22 cellular contexts compared by ENCODE assay signal in the genomic region with DNA sequence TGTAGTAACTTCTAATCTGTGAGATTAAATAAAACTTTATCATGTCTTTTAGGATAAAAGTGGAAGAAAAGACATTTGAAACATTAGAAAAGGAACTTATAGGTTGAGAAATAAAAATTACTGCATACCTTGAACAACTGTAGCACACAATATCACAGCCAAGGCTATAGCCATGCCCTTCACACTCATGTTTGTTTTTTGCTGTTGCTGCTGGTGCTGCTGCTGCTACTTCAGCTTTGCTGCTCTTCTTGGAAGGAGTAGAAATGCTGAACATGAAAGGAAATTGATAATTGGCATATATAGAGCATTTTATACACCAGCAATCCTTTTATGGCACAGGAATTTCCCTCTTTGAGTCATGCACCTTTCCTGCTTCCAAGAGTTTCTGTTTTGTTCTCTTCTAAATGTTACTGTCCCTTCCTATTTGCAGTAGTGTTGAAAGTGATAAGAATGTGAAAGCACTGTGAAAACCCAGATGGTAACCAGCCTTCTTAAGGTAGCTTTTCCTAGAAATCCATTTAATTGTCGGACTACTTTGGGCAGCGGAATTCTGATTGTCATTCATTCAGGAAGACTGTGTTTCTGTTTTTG. TPM values are rescaled to one million over a fixed set of nuclear protein-coding genes. Genes with fewer than 3 reads are reported as not detected.
A peak's percentile ranks its signal among the peaks of the same experiment; 100 is the strongest.
DNase-seq lines count a peak whose midpoint lies in the region; FAIRE-seq and TF ChIP-seq lines count a peak whose summit lies in the region.
"Had no signal": no experiment of that assay in that cellular context is flagged by ENCODE, and none has a peak within 500 bp of the region (broad histone marks: within the 10 kb centered on the region; RNA-seq: fewer than 3 reads in every experiment).

A gene (minus strand): TSS at position 272 of the 591 bp plus-strand sequence. CDS start 83 bp downstream, at position 189.

- DNase-seq in DMS 273 (lab: John Stamatoyannopoulos, UW; ENCODE audit: unreplicated experiment) (peak; percentile 43), DMS 273 treated with DMSO at 0.1 percent for 48 hours (lab: John Stamatoyannopoulos, UW) (no peak), NCI-H82 treated with DMSO at 0.1 percent for 48 hours (lab: John Stamatoyannopoulos, UW; ENCODE audit: unreplicated experiment) (peak; percentile 35), H1 (ENCODE audit: low read depth in 1 of 2, low spot score in 2 of 2) (no peak), trophoblast cell (no peak), islet precursor cell (no peak), NCI-H128 (lab: John Stamatoyannopoulos, UW; ENCODE audit: unreplicated experiment) (no peak), prostate gland (ENCODE audit: low spot score) (no peak)
- DNase-seq: activated CD4-positive, alpha-beta T cell treated with anti-CD3 and anti-CD28 coated beads, Interleukin-2, amount 50 U/mL, for 48 hours; activated effector memory CD4-positive, alpha-beta T cell treated with Interleukin-2 at 50 U/mL for 16 hours; BE2C; COR-L47; dorsolateral prefrontal cortex; MG63; midbrain; NCI-H2171 treated with DMSO at 0.1 percent for 48 hours; stimulated activated CD4-positive, alpha-beta T cell treated with anti-CD3 and anti-CD28 coated beads, Interleukin-4, amount 100 ng/mL, for 24 hours; stomach; upper lobe of left lung had no signal

- H4K91ac ChIP-seq in H1 (replicated peaks; ENCODE audit: insufficient read length, low read length) = peak within 1 kb of the TSS; percentile 30
- H4K91ac ChIP-seq in trophoblast cell (ENCODE audit: low read depth, low read length) = no peak within 1 kb of the TSS

- H4K20me1 ChIP-seq in H1 (replicated peaks in 1 of 2; ENCODE audit: control insufficient read depth in 1 of 2, insufficient read depth in 2 of 2, low read length in 2 of 2) = no peaks in the 10 kb centered on the region

- intact Hi-C loops in prostate gland (cut with DNase I) = no loop called here

- CTCF ChIA-PET in H1 (lab: Charles Lee; ENCODE audit: partially characterized antibody) = interaction anchor here (0.6 to 1.5 kb wide), 4 partner anchors 12 to 1829 kb away, joined by 3 to 4 read pairs (median 3); no protein-coding TSS in a partner anchor

- H3K9me3 ChIP-seq in H1 (ENCODE audit: insufficient read depth in 2 of 2, low read depth in 1 of 2, low read length in 1 of 2) (no peaks in the 10 kb centered on the region), trophoblast cell (ENCODE audit: insufficient read depth, low read depth, low read length) (no peaks in the 10 kb centered on the region), prostate gland (no peaks in the 10 kb centered on the region)
- H3K9me3 ChIP-seq: BE2C, MG63, stomach, upper lobe of left lung had no signal

- H3K23ac ChIP-seq in H1 (ENCODE audit: insufficient read length) = no peak within 1 kb of the TSS
- H3K23ac ChIP-seq in trophoblast cell (ENCODE audit: low read length) = peak within 1 kb of the TSS; percentile 44

- H3K79me2 ChIP-seq in H1 (ENCODE audit: control insufficient read depth in 1 of 2, insufficient read depth in 2 of 2, low read length in 2 of 2) (no peaks in the 10 kb centered on the region), trophoblast cell (ENCODE audit: control insufficient read depth, insufficient read depth, low read length, poor library complexity) (no peaks in the 10 kb centered on the region)

- H2BK20ac ChIP-seq in H1 (ENCODE audit: low read length) = no peak within 1 kb of the TSS

- H3K56ac ChIP-seq in H1 (replicated peaks; ENCODE audit: insufficient read length, low read depth, low read length) = no peak within 1 kb of the TSS

- 96% methylated on average over 2 of the region's 2 CpGs; no CpG with 5 or more reads in 1 of the 2 experiments for WGBS in H1 (ENCODE audit: extremely low coverage in 1 of 2, insufficient coverage in 1 of 2, insufficient read length in 1 of 2, insufficient replicate concordance in 2 of 2, low coverage in 1 of 2, low lambda C conversion rate in 2 of 2, missing lambda C conversion rate in 1 of 2), 2 experiments
- no CpG with 5 or more reads among the region's 2 CpGs for WGBS in trophoblast cell (ENCODE audit: extremely low coverage, insufficient coverage, insufficient read length)
- WGBS in prostate gland = 85% methylated on average over 2 of the region's 2 CpGs

- no peak within 1 kb of the TSS for H3K27ac ChIP-seq in H1 (ENCODE audit: low read depth, low read length)
- no peak within 1 kb of the TSS for H3K27ac ChIP-seq in trophoblast cell (ENCODE audit: low read depth, low read length)
- no peak within 1 kb of the TSS for H3K27ac ChIP-seq in prostate gland
- H3K27ac ChIP-seq: 22Rv1, dorsolateral prefrontal cortex, stomach, upper lobe of left lung had no signal

- TF ChIP-seq POLR2A in H1 (IDR thresholded peaks at IDR 0.05; ENCODE audit: control extremely low read depth in 1 of 2, low read depth in 2 of 2, low read length in 2 of 2) (no peak), prostate gland (IDR thresholded peaks at IDR 0.05) (no peak)

- H2BK15ac ChIP-seq in H1 (ENCODE audit: low read length) = no peak within 1 kb of the TSS

- H3K27me3 ChIP-seq in H1 (replicated peaks in 1 of 4; ENCODE audit: control insufficient read depth in 3 of 4, extremely low read depth in 1 of 4, insufficient read depth in 3 of 4, low read length in 3 of 4) = no peaks in the 10 kb centered on the region
- no peaks in the 10 kb centered on the region for H3K27me3 ChIP-seq in trophoblast cell (ENCODE audit: insufficient read depth, low read length)
- no peaks in the 10 kb centered on the region for H3K27me3 ChIP-seq in prostate gland (replicated peaks; ENCODE audit: insufficient read depth)
- H3K27me3 ChIP-seq: MG63, stomach, upper lobe of left lung had no signal

- H2BK120ac ChIP-seq in H1 (replicated peaks; ENCODE audit: low read depth, low read length) (no peak within 1 kb of the TSS), trophoblast cell (ENCODE audit: insufficient read depth, low read length, poor library complexity) (no peak within 1 kb of the TSS)

- POLR2A ChIA-PET in H1 (lab: Charles Lee; ENCODE audit: partially characterized antibody) = interaction anchor here (1.2 kb wide), 1 partner anchor 11 kb away, joined by 3 read pairs; no protein-coding TSS in a partner anchor

- H3K79me1 ChIP-seq in H1 (ENCODE audit: low read depth, low read length) (no peaks in the 10 kb centered on the region), trophoblast cell (ENCODE audit: low read length) (no peaks in the 10 kb centered on the region)

- H3K23me2 ChIP-seq in H1 (ENCODE audit: low read depth, low read length) = peaks cover 1% of the 10 kb centered on the region; the same call in 1 of the 2 replicates

- H3K14ac ChIP-seq in H1 (ENCODE audit: insufficient read length) = no peak within 1 kb of the TSS
- H3K14ac ChIP-seq in trophoblast cell (ENCODE audit: low read length) = no peak within 1 kb of the TSS

- H4K12ac ChIP-seq in trophoblast cell (ENCODE audit: low read depth, low read length) = no peak within 1 kb of the TSS

- peak within 1 kb of the TSS; percentile 88; the same call in 1 of the 2 replicates for H2AFZ ChIP-seq in H1 (ENCODE audit: low read length)
- H2AFZ ChIP-seq in trophoblast cell (ENCODE audit: insufficient read depth, low read length, poor library complexity) = no peak within 1 kb of the TSS

- H3K9ac ChIP-seq in H1 (replicated peaks in 1 of 4; ENCODE audit: extremely low read depth in 1 of 4, low read depth in 3 of 4, low read length in 3 of 4) (no peak within 1 kb of the TSS), trophoblast cell (ENCODE audit: low read length) (no peak within 1 kb of the TSS)

- H3K4me2 ChIP-seq in H1 (ENCODE audit: insufficient read depth in 1 of 2, low read depth in 2 of 2, low read length in 2 of 2) = no peak within 1 kb of the TSS
- no peak within 1 kb of the TSS for H3K4me2 ChIP-seq in trophoblast cell (ENCODE audit: low read length)

- H2AK5ac ChIP-seq in H1 (ENCODE audit: low read depth, low read length) (no peak within 1 kb of the TSS), trophoblast cell (ENCODE audit: low read length) (no peak within 1 kb of the TSS)

- no peak within 1 kb of the TSS for H2BK5ac ChIP-seq in H1 (ENCODE audit: low read depth, low read length)
- no peak within 1 kb of the TSS for H2BK5ac ChIP-seq in trophoblast cell (ENCODE audit: low read depth, low read length, poor library complexity)

- H3K18ac ChIP-seq in H1 (ENCODE audit: extremely low read depth, low read length) (no peak within 1 kb of the TSS), trophoblast cell (ENCODE audit: low read length) (no peak within 1 kb of the TSS)

- no peaks in the 10 kb centered on the region for H3K36me3 ChIP-seq in H1 (ENCODE audit: control insufficient read depth in 2 of 4, insufficient read depth in 4 of 4, low read length in 3 of 4)
- no peaks in the 10 kb centered on the region for H3K36me3 ChIP-seq in trophoblast cell (ENCODE audit: control insufficient read depth in 1 of 2, insufficient read depth in 2 of 2, low read length in 2 of 2)
- H3K36me3 ChIP-seq in prostate gland = no peaks in the 10 kb centered on the region
- H3K36me3 ChIP-seq: BE2C, MG63, stomach, upper lobe of left lung had no signal

- H3K4me3 ChIP-seq in H1 (ENCODE audit: extremely low read depth in 1 of 4, insufficient read depth in 2 of 4, low read depth in 3 of 4, low read length in 4 of 4) = no peak within 1 kb of the TSS
- peak within 1 kb of the TSS; percentile 20 for H3K4me3 ChIP-seq in trophoblast cell (ENCODE audit: low read depth, low read length)
- H3K4me3 ChIP-seq in prostate gland = no peak within 1 kb of the TSS
- H3K4me3 ChIP-seq: MG63, stomach, upper lobe of left lung had no signal

- H3K4ac ChIP-seq in H1 (replicated peaks; ENCODE audit: insufficient read length, low read depth, low read length) = peak within 1 kb of the TSS; percentile 34
- H3K4ac ChIP-seq in trophoblast cell (ENCODE audit: low read depth, low read length) = no peak within 1 kb of the TSS

- no peak for TF ChIP-seq EP300 in H1 (IDR thresholded peaks at IDR 0.05; ENCODE audit: borderline replicate concordance in 1 of 2, low read depth in 2 of 2, low read length in 2 of 2)

- no peak for TF ChIP-seq RAD21 in H1 (IDR thresholded peaks at IDR 0.05 in 1 of 2, conservative IDR thresholded peaks at IDR 0.05 in 1 of 2; ENCODE audit: low read depth in 2 of 2, low read length in 2 of 2)

- H4K8ac ChIP-seq in H1 (ENCODE audit: extremely low read depth, insufficient read depth, low read length) (no peak within 1 kb of the TSS; the same call in 1 of the 2 replicates), trophoblast cell (ENCODE audit: low read depth, low read length) (no peak within 1 kb of the TSS)

- no peak within 1 kb of the TSS for H4K5ac ChIP-seq in H1 (ENCODE audit: insufficient read length, low read depth, low read length)

- no peaks in the 10 kb centered on the region for H3K4me1 ChIP-seq in H1 (replicated peaks in 1 of 4; ENCODE audit: control insufficient read depth in 3 of 4, insufficient read depth in 4 of 4, low read length in 3 of 4)
- no peaks in the 10 kb centered on the region for H3K4me1 ChIP-seq in trophoblast cell (ENCODE audit: control insufficient read depth in 1 of 2, insufficient read depth in 2 of 2, low read length in 2 of 2)
- H3K4me1 ChIP-seq in prostate gland (replicated peaks) = no peaks in the 10 kb centered on the region
- H3K4me1 ChIP-seq: BE2C, upper lobe of left lung had no signal

- no peak for TF ChIP-seq CTCF in H1 (IDR thresholded peaks at IDR 0.05; ENCODE audit: control extremely low read depth in 1 of 3, insufficient read depth in 1 of 3, low read depth in 1 of 3, low read length in 3 of 3)
- TF ChIP-seq CTCF in prostate gland (IDR thresholded peaks at IDR 0.05) = no peak

- H2BK12ac ChIP-seq in H1 (ENCODE audit: low read depth, low read length) = no peak within 1 kb of the TSS
- H2BK12ac ChIP-seq in trophoblast cell (ENCODE audit: low read length) = no peak within 1 kb of the TSS

- FAIRE-seq in H1 (lab: Jason Lieb, UNC) = no peak
- FAIRE-seq: RCC 7860 had no signal

RNA-seq across cellular contexts. Expression of the gene that starts here (rescaled TPM):
- 0.33 TPM in 1 of 2 replicates, not detected in the other for total RNA-seq in H1 (2021; fragmentation: NEBNext Ultra II Directional; extraction: Animal tissue kit (Norgen Biotek cat#: 25700))
- 0.16 and 0.18 TPM in 2 replicates for polyA plus RNA-seq in H1 (2011; rRNA removed)
- 0.27 TPM for polyA plus RNA-seq in H1 (2011; cell fraction: cytosol; rRNA removed)
- polyA plus RNA-seq in H1 (2011; cell fraction: nucleus; rRNA removed) = 0.20 TPM
- 0.19 to 0.27 TPM (median 0.24 TPM) in 4 replicates for polyA plus RNA-seq in H1 (2012, experiment 1 of 2)
- polyA plus RNA-seq in H1 (2012, experiment 2 of 2) = not detected
- polyA plus RNA-seq in H1 (2013, experiment 1 of 2) = 0.20 TPM
- 0.22 TPM for polyA plus RNA-seq in H1 (2013, experiment 2 of 2)
- 0.37 and 0.38 TPM in 2 replicates for polyA minus RNA-seq in H1 (2011; rRNA and poly(A)+ RNA removed)
- not detected for polyA minus RNA-seq in H1 (2011; cell fraction: cytosol; rRNA and poly(A)+ RNA removed)
- polyA minus RNA-seq in H1 (2011; cell fraction: nucleus; rRNA and poly(A)+ RNA removed) = not detected
- 0.04 and 0.14 TPM in 2 replicates for polyA plus RNA-seq in trophoblast cell (2013)
- under 1 TPM in 1 of 2 donors, not detected in 1; 0.23 TPM for total RNA-seq in prostate gland
- total RNA-seq: left lobe of liver had no signal

Comparison
In these comparisons a context has a peak if more than half of its experiments do, and no peak if none do; other contexts are left out.
1. DNase-seq: peak in DMS 273 (single experiment) and NCI-H82 treated with DMSO at 0.1 percent for 48 hours (single experiment); none in DMS 273 treated with DMSO at 0.1 percent for 48 hours (single experiment), H1 (0 of 2), trophoblast cell (0 of 2), islet precursor cell (single experiment), NCI-H128 (single experiment) and prostate gland (single experiment).